ENCODE assay signal across 8 cellular contexts in genomic region chr11:66842896-66843775, GRCh38. TPM values are rescaled to one million over a fixed set of nuclear protein-coding genes. Genes with fewer than 3 reads are reported as not detected.
DNase-seq lines count a peak whose midpoint lies in the region; ATAC-seq and TF ChIP-seq lines count a peak whose summit lies in the region.

Gene RCE1 (plus strand): TSS chr11:66843441. CDS start chr11:66843456, 15 bp downstream.

- no peak for TF ChIP-seq CTCF in Calu3 (IDR thresholded peaks at IDR 0.05; ENCODE audit: unreplicated experiment)
- TF ChIP-seq CTCF in OCI-LY7 (conservative IDR thresholded peaks at IDR 0.05; ENCODE audit: low read length), result no peak
- TF ChIP-seq CTCF in epithelial cell of proximal tubule (conservative IDR thresholded peaks at IDR 0.05; ENCODE audit: low read depth, low read length), result no peak

- peaks cover 46% of the 10 kb centered on the region for H3K79me2 ChIP-seq in OCI-LY7 (ENCODE audit: insufficient read depth, low read depth, low read length)

- peak within 1 kb of the TSS; percentile 81 for H3K27ac ChIP-seq in OCI-LY7 (ENCODE audit: low read depth, low read length, poor library complexity, severe bottlenecking)

- no peaks in the 10 kb centered on the region for H3K27me3 Mint-ChIP-seq in Calu3 (ENCODE audit: unreplicated experiment)

- POLR2A ChIA-PET in OCI-LY7 (lab: Charles Lee), result interaction anchor here (0.7 to 1.4 kb wide), 4 partner anchors 9 to 327 kb away, joined by 4 to 6 read pairs (median 5); no protein-coding TSS in a partner anchor

- peaks cover 64% of the 10 kb centered on the region for H3K36me3 Mint-ChIP-seq in Calu3 (ENCODE audit: insufficient read depth, unreplicated experiment)

- intact Hi-C loops in Calu3 (cut with micrococcal nuclease; ENCODE audit: unreplicated experiment) (no loop called here), OCI-LY7 (cut with micrococcal nuclease; ENCODE audit: unreplicated experiment) (loop anchor here (1.0 to 5.0 kb wide), 3 partner anchors 13 to 361 kb away; partner anchors contain the start of gene DPP3)

- H3K36me3 ChIP-seq in OCI-LY7 (ENCODE audit: insufficient read depth, low read length), result peaks cover 65% of the 10 kb centered on the region; the same call in 1 of the 2 replicates
- H3K36me3 ChIP-seq in mucosa of stomach (ENCODE audit: control insufficient read depth, insufficient read depth, low read length), result peaks cover 6% of the 10 kb centered on the region

- peak; percentile 94 for DNase-seq in Calu3
- peak in 72 of 76 experiments; percentile 23 to 91 (median 78) for DNase-seq in HUDEP-2 (lab: John Stamatoyannopoulos, UW; ENCODE audit: unreplicated experiment in 76 of 76)
- DNase-seq in OCI-LY7 (ENCODE audit: low spot score), result peak; percentile 93
- DNase-seq in activated T-cell treated with anti-CD3 and anti-CD28 coated beads for 4 hours, result peak; percentile 86
- DNase-seq in epithelial cell of proximal tubule (ENCODE audit: low read depth), result no peak
- peak; percentile 77 to 83 for DNase-seq in stimulated activated CD8-positive, alpha-beta memory T cell treated with anti-CD3 and anti-CD28 coated beads, Interleukin-7, amount 100 ng/mL, for 1 hour (ENCODE audit: low read depth in 2 of 2)

- CTCF ChIA-PET in Calu3 (lab: Charles Lee) (interaction anchor here (0.6 to 1.7 kb wide), 3 partner anchors 13 to 179 kb away, joined by 3 to 5 read pairs (median 3); no protein-coding TSS in a partner anchor), OCI-LY7 (lab: Charles Lee; ENCODE audit: unreplicated experiment) (interaction anchor here (0.6 kb wide), 1 partner anchor 327 kb away, joined by 4 read pairs; no protein-coding TSS in a partner anchor)

- H3K4me3 Mint-ChIP-seq in Calu3 (ENCODE audit: low read depth, unreplicated experiment), result peak within 1 kb of the TSS; percentile 92

- H3K4me3 ChIP-seq in OCI-LY7 (ENCODE audit: low read depth, low read length, poor library complexity, severe bottlenecking) (peak within 1 kb of the TSS; percentile 92), epithelial cell of proximal tubule (ENCODE audit: low read depth, low read length) (peak within 1 kb of the TSS; percentile 98), mucosa of stomach (ENCODE audit: low read length) (peak within 1 kb of the TSS; percentile 80)

- peak within 1 kb of the TSS; percentile 94 for H3K27ac Mint-ChIP-seq in Calu3 (ENCODE audit: unreplicated experiment)

- no peaks in the 10 kb centered on the region for H3K9me2 ChIP-seq in OCI-LY7 (ENCODE audit: insufficient read depth, low read length)

- H3K9me3 ChIP-seq in OCI-LY7 (ENCODE audit: low read length), result no peaks in the 10 kb centered on the region
- no peaks in the 10 kb centered on the region for H3K9me3 ChIP-seq in mucosa of stomach (ENCODE audit: control insufficient read depth, low read length)

- peak within 1 kb of the TSS; percentile 95 for H3K9ac ChIP-seq in mucosa of stomach (ENCODE audit: low read length)

- no peaks in the 10 kb centered on the region for H3K9me3 Mint-ChIP-seq in Calu3 (ENCODE audit: low read depth, unreplicated experiment)

- H4K20me1 ChIP-seq in OCI-LY7 (ENCODE audit: insufficient read depth, low read length), result peaks cover 7% of the 10 kb centered on the region

- peaks cover 32% of the 10 kb centered on the region for H3K4me1 Mint-ChIP-seq in Calu3 (ENCODE audit: low read depth, unreplicated experiment)

- H2AFZ ChIP-seq in OCI-LY7 (ENCODE audit: low read length), result peak within 1 kb of the TSS; percentile 15; the same call in 1 of the 2 replicates

- peak within 1 kb of the TSS; percentile 93 for H3K4me2 ChIP-seq in OCI-LY7 (ENCODE audit: low read length)

- peak; percentile 77 for ATAC-seq in GM21381 (IDR thresholded peaks at IDR 0.05; ENCODE audit: unreplicated experiment)

- BruUV-seq in Calu3 (replicated peaks; lab: Mats Ljungman, UMichigan), result no TSS peak
- no TSS peak for BruUV-seq in OCI-LY7 (replicated peaks; lab: Mats Ljungman, UMichigan)

- H3K4me1 ChIP-seq in OCI-LY7 (ENCODE audit: insufficient read depth, low read length, poor library complexity, severe bottlenecking) (peaks cover 39% of the 10 kb centered on the region), mucosa of stomach (ENCODE audit: control insufficient read depth, insufficient read depth, low read length) (peaks cover 24% of the 10 kb centered on the region)

- H3K27me3 ChIP-seq in mucosa of stomach (ENCODE audit: control insufficient read depth, insufficient read depth, low read length), result no peaks in the 10 kb centered on the region

RNA-seq across cellular contexts. Expression of gene RCE1, which starts in this region (rescaled TPM):
- total RNA-seq in Calu3 (2022) (23.5 and 26.2 TPM in 2 replicates), OCI-LY7 (2022) (31.6 and 34.9 TPM in 2 replicates), epithelial cell of proximal tubule (41.7 and 42.9 TPM in 2 replicates)
- total RNA-seq in OCI-LY7 (2014; rRNA removed; shearing (Covaris generic)), result 45.3 and 62.9 TPM in 2 replicates
